Comparison of ENCODE assay signal across 18 cellular contexts in genomic region chr11:130554241-130555055, GRCh38.
"Had no signal": no experiment of that assay in that cellular context is flagged by ENCODE, and none has a peak within 500 bp of the region (broad histone marks: within the 10 kb centered on the region; RNA-seq: fewer than 3 reads in every experiment).

No MANE protein-coding gene starts in this region.

- H3K27me3 Mint-ChIP-seq: progenitor cell of endocrine pancreas, type B pancreatic cell had no signal

- H3K36me3 Mint-ChIP-seq: activated naive CD4-positive, alpha-beta T cell treated with anti-CD3 and anti-CD28 coated beads, Interleukin-2, amount 10 ng/mL, durations not matched to agents 7 days and 5 days; natural killer cell; type B pancreatic cell had no signal

- H3K27ac ChIP-seq: colonic mucosa, right atrium auricular region, SK-N-MC, suprapubic skin had no signal

- H3K4me3 ChIP-seq: colonic mucosa, right atrium auricular region, SK-N-MC, suprapubic skin had no signal

- H3K4me1 Mint-ChIP-seq: activated naive CD4-positive, alpha-beta T cell treated with anti-CD3 and anti-CD28 coated beads, Interleukin-2, amount 10 ng/mL, durations not matched to agents 7 days and 5 days; activated T-helper 17 cell treated with anti-CD3 and anti-CD28 coated beads, Interleukin-2, amount 50 U/mL, for 72 hours; natural killer cell had no signal

- H3K4me3 Mint-ChIP-seq: activated naive CD4-positive, alpha-beta T cell treated with anti-CD3 and anti-CD28 coated beads, Interleukin-2, amount 10 ng/mL, durations not matched to agents 7 days and 5 days; activated T-helper 17 cell treated with anti-CD3 and anti-CD28 coated beads, Interleukin-2, amount 50 U/mL, for 72 hours; natural killer cell; type B pancreatic cell had no signal

- H3K36me3 ChIP-seq: colonic mucosa, right atrium auricular region, suprapubic skin had no signal

- H3K27me3 ChIP-seq: colonic mucosa, right atrium auricular region, suprapubic skin had no signal

- H3K4me1 ChIP-seq: colonic mucosa had no signal

- ATAC-seq: activated T-helper 17 cell treated with anti-CD3 and anti-CD28 coated beads, Interleukin-2, amount 50 U/mL, for 72 hours; natural killer cell had no signal

- FAIRE-seq: endothelial cell of umbilical vein, kidney had no signal

- DNase-seq: activated CD4-positive, CD25-positive, alpha-beta regulatory T cell treated with anti-CD3 and anti-CD28 coated beads, Interleukin-2, amount 50 U/mL, for 72 hours; activated naive CD4-positive, alpha-beta T cell treated with anti-CD3 and anti-CD28 coated beads, Interleukin-2, amount 10 ng/mL, durations not matched to agents 7 days and 5 days; caudate nucleus; colonic mucosa; kidney; left ventricle myocardium superior; mesendoderm; natural killer cell; nucleus accumbens; stimulated activated CD4-positive, alpha-beta T cell treated with anti-CD3 and anti-CD28 coated beads, Interleukin-2, amount 100 ng/mL, for 48 hours; stimulated activated naive CD4-positive, alpha-beta T cell treated with Interleukin-2 at 50 U/mL for 16 hours had no signal

- H3K27ac Mint-ChIP-seq: activated naive CD4-positive, alpha-beta T cell treated with anti-CD3 and anti-CD28 coated beads, Interleukin-2, amount 10 ng/mL, durations not matched to agents 7 days and 5 days; activated T-helper 17 cell treated with anti-CD3 and anti-CD28 coated beads, Interleukin-2, amount 50 U/mL, for 72 hours; natural killer cell; progenitor cell of endocrine pancreas; type B pancreatic cell had no signal

- H3K9me3 ChIP-seq: colonic mucosa, right atrium auricular region, suprapubic skin had no signal

- H3K9me3 Mint-ChIP-seq: activated naive CD4-positive, alpha-beta T cell treated with anti-CD3 and anti-CD28 coated beads, Interleukin-2, amount 10 ng/mL, durations not matched to agents 7 days and 5 days; activated T-helper 17 cell treated with anti-CD3 and anti-CD28 coated beads, Interleukin-2, amount 50 U/mL, for 72 hours; natural killer cell had no signal
